In the genomic region with DNA sequence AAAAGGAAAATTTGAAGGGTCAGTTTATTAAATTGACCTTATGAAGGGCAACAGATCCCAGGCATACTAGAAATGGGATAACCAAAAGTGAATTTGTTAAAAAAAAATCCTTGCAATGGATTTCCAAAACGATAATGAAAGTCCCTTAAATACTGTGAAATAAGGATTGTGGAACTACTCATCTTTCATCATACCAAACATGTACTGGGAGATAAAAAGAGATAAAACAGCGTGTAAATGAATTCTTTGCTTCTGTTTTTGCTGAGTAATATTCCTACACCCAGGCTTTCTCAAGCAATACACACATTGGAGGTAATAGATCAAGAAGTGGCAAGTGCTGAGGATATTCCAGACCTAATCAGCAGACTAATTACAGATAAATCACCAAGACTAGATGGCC, we compare ENCODE assay signal across 36 cellular contexts. TPM values are rescaled to one million over a fixed set of nuclear protein-coding genes. Genes with fewer than 3 reads are reported as not detected.
"Had no signal": no experiment of that assay in that cellular context is flagged by ENCODE, and none has a peak within 500 bp of the region (broad histone marks: within the 10 kb centered on the region; RNA-seq: fewer than 3 reads in every experiment).

No MANE protein-coding gene starts in this region.

- H3K36me3 ChIP-seq: adrenal gland, ascending aorta, cardiac muscle cell had no signal

- FAIRE-seq: bronchial epithelial cell, TTC549 had no signal

- H3K9me3 ChIP-seq: adrenal gland, ascending aorta had no signal

- H3K27me3 ChIP-seq: ascending aorta, cardiac muscle cell had no signal

- DNase-seq: activated B cell treated with CpG ODN at 0.5 μM for 24 hours; activated CD4-positive, alpha-beta memory T cell treated with anti-CD3 and anti-CD28 coated beads for 36 hours; activated CD4-positive, alpha-beta T cell treated with anti-CD3 and anti-CD28 coated beads for 4 hours; activated CD4-positive, alpha-beta T cell treated with anti-CD3 and anti-CD28 coated beads, Interleukin-2, amount 10 ng/mL, durations not matched to agents 24 days and 14 days; activated CD4-positive, alpha-beta T cell treated with anti-CD3 and anti-CD28 coated beads, Interleukin-2, amount 50 U/mL, for 1 hour; activated CD4-positive, alpha-beta T cell treated with anti-CD3 and anti-CD28 coated beads, Interleukin-2, amount 50 U/mL, for 4 hours; activated CD4-positive, CD25-positive, alpha-beta regulatory T cell treated with anti-CD3 and anti-CD28 coated beads, Interleukin-2, amount 50 U/mL, for 72 hours; activated CD8-positive, alpha-beta memory T cell treated with anti-CD3 and anti-CD28 coated beads, Interleukin-2, amount 50 U/mL, for 4 hours; activated CD8-positive, alpha-beta T cell treated with anti-CD3 and anti-CD28 coated beads for 36 hours; activated effector memory CD4-positive, alpha-beta T cell treated with anti-CD3 and anti-CD28 coated beads, Interleukin-2, amount 50 U/mL, for 16 hours; activated gamma-delta T cell treated with Interleukin-2 at 50 U/mL for 16 hours; activated naive CD4-positive, alpha-beta T cell; activated naive CD4-positive, alpha-beta T cell treated with anti-CD3 and anti-CD28 coated beads for 36 hours; activated naive CD4-positive, alpha-beta T cell treated with anti-CD3 and anti-CD28 coated beads, Interleukin-2, amount 50 U/mL, for 16 hours; activated naive CD8-positive, alpha-beta T cell treated with anti-CD3 and anti-CD28 coated beads for 36 hours; activated T-cell treated with anti-CD3 and anti-CD28 coated beads for 4 hours; activated T-cell treated with anti-CD3 and anti-CD28 coated beads, Interleukin-2, amount 50 U/mL, for 1 hour; activated T-cell treated with anti-CD3 and anti-CD28 coated beads, Interleukin-2, amount 50 U/mL, for 4 hours; activated T-cell treated with anti-CD3 and anti-CD28 coated beads, Interleukin-2, amount 50 U/mL, for 72 hours; adrenal gland; amygdala; anterior cingulate cortex; caudate nucleus; cerebellar nuclear complex; T-helper 1 cell; T-helper 2 cell; T-helper 9 cell had no signal

- H3K4me3 ChIP-seq: adrenal gland, ascending aorta, cardiac muscle cell had no signal

- ATAC-seq: activated CD8-positive, alpha-beta T cell treated with anti-CD3 and anti-CD28 coated beads for 36 hours; activated naive CD4-positive, alpha-beta T cell treated with anti-CD3 and anti-CD28 coated beads, Interleukin-2, amount 50 U/mL, for 72 hours; activated T-cell treated with anti-CD3 and anti-CD28 coated beads, Interleukin-2, amount 50 U/mL, for 4 hours; activated T-cell treated with anti-CD3 and anti-CD28 coated beads, Interleukin-2, amount 50 U/mL, for 72 hours; activated T-helper 17 cell treated with anti-CD3 and anti-CD28 coated beads, Interleukin-2, amount 50 U/mL, for 72 hours had no signal

- H3K27ac ChIP-seq: adrenal gland, ascending aorta, cardiac muscle cell, VCaP had no signal

RNA-seq across cellular contexts. Expression of a gene that starts 3.8 kb away (rescaled TPM):
- total RNA-seq: activated B cell treated with CpG ODN at 0.5 μM for 24 hours; activated CD4-positive, alpha-beta memory T cell treated with anti-CD3 and anti-CD28 coated beads for 36 hours; activated CD4-positive, alpha-beta T cell treated with anti-CD3 and anti-CD28 coated beads, Interleukin-2, amount 10 ng/mL, durations not matched to agents 24 days and 14 days; activated CD8-positive, alpha-beta memory T cell treated with anti-CD3 and anti-CD28 coated beads for 36 hours; activated CD8-positive, alpha-beta T cell treated with anti-CD3 and anti-CD28 coated beads for 36 hours; activated naive CD4-positive, alpha-beta T cell treated with anti-CD3 and anti-CD28 coated beads for 36 hours; activated naive CD4-positive, alpha-beta T cell treated with anti-CD3 and anti-CD28 coated beads, Interleukin-2, amount 50 U/mL, for 72 hours; activated naive CD8-positive, alpha-beta T cell treated with anti-CD3 and anti-CD28 coated beads for 36 hours; activated T-cell treated with anti-CD3 and anti-CD28 coated beads, Interleukin-2, amount 50 U/mL, for 4 hours; activated T-cell treated with anti-CD3 and anti-CD28 coated beads, Interleukin-2, amount 50 U/mL, for 72 hours; activated T-helper 1 cell treated with anti-CD3 and anti-CD28 coated beads, Interleukin-12 subunit alpha, Interleukin-12 subunit beta, Interleukin-2, Interleukin-4 antibody, amounts not matched to agents 30 ng/mL and 10 ng/mL and 1 ng/mL, durations not matched to agents 14 hours and 24 hours and 36 hours; activated T-helper 17 cell treated with anti-CD3 and anti-CD28 coated beads, Interleukin-2, amount 50 U/mL, for 72 hours had no signal
